ENCODE assay signal across 8 cellular contexts in genomic region chr5:142145106-142145900, GRCh38. TPM values are rescaled to one million over a fixed set of nuclear protein-coding genes. Genes with fewer than 3 reads are reported as not detected.
A peak's percentile ranks its signal among the peaks of the same experiment; 100 is the strongest.
DNase-seq lines count a peak whose midpoint lies in the region; ATAC-seq and TF ChIP-seq lines count a peak whose summit lies in the region.

No MANE protein-coding gene starts in this region.

- DNase-seq in AG20443 (ENCODE audit: low spot score) (peak; percentile 78), activated T-cell treated with anti-CD3 and anti-CD28 coated beads for 48 hours (ENCODE audit: low read depth) (peak; percentile 27), fibroblast of peridontal ligament (ENCODE audit: extremely low read depth) (peak; percentile 84), non-pigmented ciliary epithelial cell (ENCODE audit: low read depth) (peak; percentile 34), tibial nerve (ENCODE audit: low spot score in 2 of 2) (peak; percentile 56 to 91)

- H3K4me2 ChIP-seq in OCI-LY1 (ENCODE audit: low read length), result no peak overlapping the region

- no peaks in the 10 kb centered on the region for H3K27me3 ChIP-seq in OCI-LY1 (ENCODE audit: insufficient read depth, low read length)
- no peaks in the 10 kb centered on the region for H3K27me3 ChIP-seq in tibial nerve

- no peaks in the 10 kb centered on the region for H3K79me2 ChIP-seq in OCI-LY1 (ENCODE audit: insufficient read depth, low read length)

- H3F3A ChIP-seq in OCI-LY1 (ENCODE audit: insufficient read depth, low read length), result no peaks in the 10 kb centered on the region

- H3K9me2 ChIP-seq in OCI-LY1 (ENCODE audit: low read depth, low read length), result no peaks in the 10 kb centered on the region

- H4K20me1 ChIP-seq in OCI-LY1 (ENCODE audit: insufficient read depth, low read length), result no peaks in the 10 kb centered on the region

- TF ChIP-seq EP300 in tibial nerve (IDR thresholded peaks at IDR 0.05), result no peak

- peak; percentile 88 for ATAC-seq in GM18867 (IDR thresholded peaks at IDR 0.05; ENCODE audit: unreplicated experiment)
- ATAC-seq in HG03432 (IDR thresholded peaks at IDR 0.05; ENCODE audit: unreplicated experiment), result peak; percentile 76

- no peak overlapping the region for H3K4me3 ChIP-seq in OCI-LY1 (ENCODE audit: low read depth, low read length, poor library complexity, severe bottlenecking)
- no peak overlapping the region for H3K4me3 ChIP-seq in tibial nerve

- H3K9me3 ChIP-seq in OCI-LY1 (ENCODE audit: low read length) (no peaks in the 10 kb centered on the region), tibial nerve (no peaks in the 10 kb centered on the region)

- WGBS in tibial nerve, 2 donors, result 85 to 87% methylated on average over 4 of the region's 4 CpGs

- H2AFZ ChIP-seq in OCI-LY1 (ENCODE audit: low read length), result no peak overlapping the region

- peaks cover 19% of the 10 kb centered on the region for H3K36me3 ChIP-seq in OCI-LY1 (ENCODE audit: insufficient read depth, low read length)
- peaks cover 0 to 76% (median 5%) of the 10 kb centered on the region in 3 donors for H3K36me3 ChIP-seq in tibial nerve

- peak; percentile 81 for TF ChIP-seq CTCF in OCI-LY1 (IDR thresholded peaks at IDR 0.05; ENCODE audit: low read length)
- peak; percentile 48 to 70 (median 52) for TF ChIP-seq CTCF in tibial nerve (IDR thresholded peaks at IDR 0.05)

- no peak for TF ChIP-seq POLR2A in tibial nerve (IDR thresholded peaks at IDR 0.05)

- H3K4me1 ChIP-seq in OCI-LY1 (ENCODE audit: insufficient read depth, low read length, severe bottlenecking) (no peaks in the 10 kb centered on the region), tibial nerve (peaks cover 0 to 8% (median 0%) of the 10 kb centered on the region in 4 donors)

- no peak overlapping the region for H3K9ac ChIP-seq in OCI-LY1 (ENCODE audit: low read length)

- no peak overlapping the region for H3K27ac ChIP-seq in OCI-LY1 (ENCODE audit: low read depth, low read length, poor library complexity, severe bottlenecking)
- H3K27ac ChIP-seq in tibial nerve, result no peak overlapping the region

RNA-seq across cellular contexts. Expression of gene NDFIP1, which starts 36.7 kb away (rescaled TPM):
- total RNA-seq in tibial nerve, result 100 to 1,000 TPM in 2 of 4 donors, 10 to 100 TPM in 2; 96.1 to 172 (median 107) TPM

Comparison
In these comparisons a context has a peak if more than half of its experiments do, and no peak if none do; other contexts are left out.
1. DNase-seq: peak in every context shown above with its lines; median percentile 84 in fibroblast of peridontal ligament; 78 in AG20443; 74 in tibial nerve; 34 in non-pigmented ciliary epithelial cell; 27 in activated T-cell treated with anti-CD3 and anti-CD28 coated beads for 48 hours.